ENCODE assay signal across 1 cellular context in genomic region chr2:8840475-8841091, GRCh38.
TF ChIP-seq lines count a peak whose summit lies in the region.

No MANE protein-coding gene starts in this region.

TF ChIP-seq in HepG2, 621 proteins besides CTCF, POLR2A, EP300 and RAD21 (continued from another document and continues in another):
- TF ChIP-seq IRF9 (CRISPR knock-in tag; IDR thresholded peaks at IDR 0.05; ENCODE audit: borderline replicate concordance) (no peak), MIER2 (CRISPR knock-in tag; IDR thresholded peaks at IDR 0.05) (peak; percentile 63; the same call in 1 of the 2 replicates), SOX6 (IDR thresholded peaks at IDR 0.05) (no peak), SOX6 (CRISPR knock-in tag; IDR thresholded peaks at IDR 0.05) (peak; percentile 95), ESRRA (CRISPR knock-in tag; IDR thresholded peaks at IDR 0.05; ENCODE audit: low read depth) (0 out of 2 replicates have a peak, but pooled peaks have one; percentile 49), ZNF770 (CRISPR knock-in tag; IDR thresholded peaks at IDR 0.05) (peak; percentile 41; the same call in 1 of the 2 replicates), ISL2 (CRISPR knock-in tag; IDR thresholded peaks at IDR 0.05) (peak; percentile 86), ZNF878 (CRISPR knock-in tag; IDR thresholded peaks at IDR 0.05) (peak; percentile 75; the same call in 1 of the 2 replicates), WIZ (CRISPR knock-in tag; IDR thresholded peaks at IDR 0.05) (peak; percentile 88; the same call in 1 of the 2 replicates), ZNF598 (CRISPR knock-in tag; IDR thresholded peaks at IDR 0.05; ENCODE audit: borderline replicate concordance) (0 out of 2 replicates have a peak, but pooled peaks have one; percentile 67), TBP (CRISPR knock-in tag; IDR thresholded peaks at IDR 0.05) (no peak), ZNF850 (CRISPR knock-in tag; conservative IDR thresholded peaks at IDR 0.05) (no peak), KLF12 (CRISPR knock-in tag; IDR thresholded peaks at IDR 0.05; ENCODE audit: borderline replicate concordance) (0 out of 2 replicates have a peak, but pooled peaks have one; percentile 33), HOXA9 (CRISPR knock-in tag; IDR thresholded peaks at IDR 0.05; ENCODE audit: borderline replicate concordance) (no peak), ZNF563 (CRISPR knock-in tag; IDR thresholded peaks at IDR 0.05) (0 out of 2 replicates have a peak, but pooled peaks have one; percentile 48), BCL3 (CRISPR knock-in tag; IDR thresholded peaks at IDR 0.05) (peak; percentile 84), ZSCAN31 (CRISPR knock-in tag; IDR thresholded peaks at IDR 0.05; ENCODE audit: low read depth) (no peak; the same call in 1 of the 2 replicates), RCOR2 (CRISPR knock-in tag; IDR thresholded peaks at IDR 0.05) (peak; percentile 82), HHEX (CRISPR knock-in tag; IDR thresholded peaks at IDR 0.05) (peak; percentile 32; the same call in 1 of the 2 replicates), SKI (IDR thresholded peaks at IDR 0.05; ENCODE audit: partially characterized antibody) (peak; percentile 12), ZNF609 (CRISPR knock-in tag; IDR thresholded peaks at IDR 0.05; ENCODE audit: borderline replicate concordance) (peak; percentile 70; the same call in 1 of the 2 replicates), ZFP36L1 (CRISPR knock-in tag; IDR thresholded peaks at IDR 0.05) (peak; percentile 42; the same call in 1 of the 2 replicates), GATAD1 (CRISPR knock-in tag; IDR thresholded peaks at IDR 0.05) (peak; percentile 42; the same call in 1 of the 2 replicates), NFKBIZ (CRISPR knock-in tag; IDR thresholded peaks at IDR 0.05) (peak; percentile 83; the same call in 1 of the 2 replicates), MAX (IDR thresholded peaks at IDR 0.05) (peak; percentile 76), NCOA5 (CRISPR knock-in tag; IDR thresholded peaks at IDR 0.05) (no peak), POLR2AphosphoS2 (IDR thresholded peaks at IDR 0.05; ENCODE audit: low read depth, low read length) (no peak), ZNF749 (CRISPR knock-in tag; IDR thresholded peaks at IDR 0.05; ENCODE audit: borderline replicate concordance) (no peak), PPARG (CRISPR knock-in tag; conservative IDR thresholded peaks at IDR 0.05) (peak; percentile 76), ZBTB7B (CRISPR knock-in tag; IDR thresholded peaks at IDR 0.05) (peak; percentile 94), CEBPG (CRISPR knock-in tag; IDR thresholded peaks at IDR 0.05) (peak; percentile 44; the same call in 1 of the 2 replicates), ZNF558 (CRISPR knock-in tag; IDR thresholded peaks at IDR 0.05; ENCODE audit: borderline replicate concordance) (no peak), DDIT3 (CRISPR knock-in tag; IDR thresholded peaks at IDR 0.05) (0 out of 2 replicates have a peak, but pooled peaks have one; percentile 47), NFE2L1 (CRISPR knock-in tag; IDR thresholded peaks at IDR 0.05; ENCODE audit: borderline replicate concordance) (no peak), ZNF574 (CRISPR knock-in tag; IDR thresholded peaks at IDR 0.05) (peak; percentile 68; the same call in 1 of the 2 replicates), TCF7 (IDR thresholded peaks at IDR 0.05; ENCODE audit: low read depth) (peak; percentile 58; the same call in 1 of the 2 replicates), PBX2 (CRISPR knock-in tag; IDR thresholded peaks at IDR 0.05) (no peak), JARID2 (CRISPR knock-in tag; IDR thresholded peaks at IDR 0.05; ENCODE audit: insufficient replicate concordance) (no peak), ZNF496 (CRISPR knock-in tag; IDR thresholded peaks at IDR 0.05; ENCODE audit: insufficient replicate concordance) (no peak), HMG20A (CRISPR knock-in tag; IDR thresholded peaks at IDR 0.05; ENCODE audit: borderline replicate concordance) (peak; percentile 88), TCF7L2 (IDR thresholded peaks at IDR 0.05; ENCODE audit: low read depth, low read length) (no peak), PITX1 (CRISPR knock-in tag; IDR thresholded peaks at IDR 0.05) (peak; percentile 80), MED1 (CRISPR knock-in tag; IDR thresholded peaks at IDR 0.05) (peak; percentile 88), KAT8 (CRISPR knock-in tag; IDR thresholded peaks at IDR 0.05) (peak; percentile 66), ZNF44 (CRISPR knock-in tag; IDR thresholded peaks at IDR 0.05) (0 out of 2 replicates have a peak, but pooled peaks have one; percentile 74), SOX5 (CRISPR knock-in tag; IDR thresholded peaks at IDR 0.05; ENCODE audit: borderline replicate concordance) (peak; percentile 90), ZNF124 (CRISPR knock-in tag; IDR thresholded peaks at IDR 0.05) (peak; percentile 22; the same call in 1 of the 2 replicates), ZNF431 (CRISPR knock-in tag; IDR thresholded peaks at IDR 0.05; ENCODE audit: borderline replicate concordance, low read depth) (peak; percentile 87; the same call in 1 of the 2 replicates), ZNF547 (CRISPR knock-in tag; IDR thresholded peaks at IDR 0.05) (peak; percentile 77; the same call in 1 of the 2 replicates), ELF4 (CRISPR knock-in tag; IDR thresholded peaks at IDR 0.05; ENCODE audit: borderline replicate concordance) (no peak; the same call in 1 of the 2 replicates), ZMYM4 (CRISPR knock-in tag; IDR thresholded peaks at IDR 0.05) (peak; percentile 89), SIX4 (CRISPR knock-in tag; IDR thresholded peaks at IDR 0.05) (peak; percentile 76), XRCC5 (optimal IDR thresholded peaks at IDR 0.05; ENCODE audit: low read length) (peak; percentile 93), E2F1 (CRISPR knock-in tag; IDR thresholded peaks at IDR 0.05) (no peak)
